In the genomic region with DNA sequence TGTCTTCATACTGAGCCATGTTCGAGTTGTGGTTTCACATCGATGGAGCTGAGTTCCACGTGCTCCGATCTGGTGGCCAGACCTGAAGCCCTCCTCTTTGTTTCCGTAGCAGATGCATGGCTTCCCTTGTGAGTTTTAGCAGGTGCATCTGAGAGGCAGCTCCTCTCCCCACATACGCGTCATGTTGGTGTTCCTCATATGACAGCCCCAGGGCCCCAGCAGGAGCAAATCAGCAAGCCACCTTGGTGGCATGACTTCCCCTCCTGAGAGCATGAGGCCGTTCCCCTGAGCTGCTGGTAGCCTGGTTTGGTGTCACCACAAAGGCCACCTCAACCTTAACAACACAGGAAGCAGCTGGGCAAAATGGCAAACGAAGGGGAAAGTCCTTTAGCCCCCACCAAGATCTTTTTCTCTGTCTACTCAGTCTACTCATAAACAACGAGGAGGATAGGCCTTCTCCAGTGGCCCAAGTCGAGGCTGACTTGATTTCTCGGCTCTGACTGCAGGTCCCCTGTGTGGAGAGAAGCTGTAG, we compare ENCODE assay signal across 8 cellular contexts. TPM values are rescaled to one million over a fixed set of nuclear protein-coding genes. Genes with fewer than 3 reads are reported as not detected.
DNase-seq lines count a peak whose midpoint lies in the region; ATAC-seq and TF ChIP-seq lines count a peak whose summit lies in the region.

No MANE protein-coding gene starts in this region.

- no peak overlapping the region for H3K27ac ChIP-seq in gastroesophageal sphincter

- no peaks in the 10 kb centered on the region for H3K27me3 Mint-ChIP-seq in activated naive CD8-positive, alpha-beta T cell treated with anti-CD3 and anti-CD28 coated beads, Interleukin-2, amount 10 ng/mL, durations not matched to agents 7 days and 5 days

- H3K4me3 ChIP-seq in gastroesophageal sphincter = no peak overlapping the region

- peak overlapping the region; percentile 93 for H3K4me3 Mint-ChIP-seq in activated naive CD8-positive, alpha-beta T cell treated with anti-CD3 and anti-CD28 coated beads, Interleukin-2, amount 10 ng/mL, durations not matched to agents 7 days and 5 days

- no peak for TF ChIP-seq EP300 in gastroesophageal sphincter (IDR thresholded peaks at IDR 0.05)

- ATAC-seq in GM18907 (IDR thresholded peaks at IDR 0.05; ENCODE audit: unreplicated experiment) = peak; percentile 92
- peak; percentile 85 for ATAC-seq in HG02973 (IDR thresholded peaks at IDR 0.05; ENCODE audit: unreplicated experiment)
- peak; percentile 87 for ATAC-seq in activated naive CD8-positive, alpha-beta T cell treated with anti-CD3 and anti-CD28 coated beads, Interleukin-2, amount 10 ng/mL, durations not matched to agents 7 days and 5 days (ENCODE audit: low read depth)
- ATAC-seq in gastroesophageal sphincter = no peak

- no peaks in the 10 kb centered on the region for H3K36me3 ChIP-seq in gastroesophageal sphincter

- H3K27ac Mint-ChIP-seq in activated naive CD8-positive, alpha-beta T cell treated with anti-CD3 and anti-CD28 coated beads, Interleukin-2, amount 10 ng/mL, durations not matched to agents 7 days and 5 days = peak overlapping the region; percentile 99

- TF ChIP-seq CTCF in gastroesophageal sphincter (IDR thresholded peaks at IDR 0.05) = no peak

- 90 to 98% methylated on average over 5 of the region's 12 CpGs for whole genome bisulfite sequencing in gastroesophageal sphincter (ENCODE audit: low coverage in 1 of 2), 2 donors

- TF ChIP-seq POLR2A in gastroesophageal sphincter (IDR thresholded peaks at IDR 0.05) = no peak

- H3K27me3 ChIP-seq in gastroesophageal sphincter = no peaks in the 10 kb centered on the region

- no peaks in the 10 kb centered on the region for H3K9me3 Mint-ChIP-seq in activated naive CD8-positive, alpha-beta T cell treated with anti-CD3 and anti-CD28 coated beads, Interleukin-2, amount 10 ng/mL, durations not matched to agents 7 days and 5 days

- POLR2A ChIA-PET in activated naive CD8-positive, alpha-beta T cell treated with anti-CD3 and anti-CD28 coated beads, Interleukin-2, amount 10 ng/mL, durations not matched to agents 7 days and 5 days (lab: Charles Lee) = interaction anchor here (0.7 to 3.8 kb wide), 24 partner anchors 9 to 176 kb away, joined by 3 to 51 read pairs (median 12); a partner anchor contains a TSS

- peaks cover 0 to 7% (median 0%) of the 10 kb centered on the region in 3 donors for H3K4me1 ChIP-seq in gastroesophageal sphincter

- peak; percentile 84 for DNase-seq in T follicular helper cell (ENCODE audit: low read depth)
- peak; percentile 82 for DNase-seq in activated naive CD8-positive, alpha-beta T cell treated with anti-CD3 and anti-CD28 coated beads, Interleukin-2, amount 10 ng/mL, durations not matched to agents 7 days and 5 days
- peak; percentile 59 to 83 (median 62) for DNase-seq in stimulated activated CD4-positive, alpha-beta T cell treated with anti-CD3 and anti-CD28 coated beads, TNF-alpha, amount 100 ng/mL, for 24 hours (ENCODE audit: low read depth in 3 of 3)
- no peak for DNase-seq in mesenteric fat pad (ENCODE audit: low spot score)
- no peak for DNase-seq in NCI-H226

- no peaks in the 10 kb centered on the region for H3K9me3 ChIP-seq in gastroesophageal sphincter

- H3K36me3 Mint-ChIP-seq in activated naive CD8-positive, alpha-beta T cell treated with anti-CD3 and anti-CD28 coated beads, Interleukin-2, amount 10 ng/mL, durations not matched to agents 7 days and 5 days = peaks cover 57% of the 10 kb centered on the region

- peaks cover 76% of the 10 kb centered on the region for H3K4me1 Mint-ChIP-seq in activated naive CD8-positive, alpha-beta T cell treated with anti-CD3 and anti-CD28 coated beads, Interleukin-2, amount 10 ng/mL, durations not matched to agents 7 days and 5 days

RNA-seq across cellular contexts. Expression of a gene that starts 5.9 kb away (rescaled TPM):
- 100 to 1,000 TPM; 458 to 480 TPM for total RNA-seq in activated naive CD8-positive, alpha-beta T cell treated with anti-CD3 and anti-CD28 coated beads, Interleukin-2, amount 10 ng/mL, durations not matched to agents 7 days and 5 days
- total RNA-seq in mesenteric fat pad = 7.3 TPM
- 10 to 100 TPM; 13.7 to 50.6 (median 23.1) TPM for total RNA-seq in gastroesophageal sphincter

Comparison
In these comparisons a context has a peak if more than half of its experiments do, and no peak if none do; other contexts are left out.
1. DNase-seq: peak in T follicular helper cell (single experiment), activated naive CD8-positive, alpha-beta T cell treated with anti-CD3 and anti-CD28 coated beads, Interleukin-2, amount 10 ng/mL, durations not matched to agents 7 days and 5 days (single experiment) and stimulated activated CD4-positive, alpha-beta T cell treated with anti-CD3 and anti-CD28 coated beads, TNF-alpha, amount 100 ng/mL, for 24 hours (3 of 3); none in mesenteric fat pad (single experiment) and NCI-H226 (single experiment).
2. RNA of a gene that starts 5.9 kb away (total RNA-seq): 458 to 480 TPM in activated naive CD8-positive, alpha-beta T cell treated with anti-CD3 and anti-CD28 coated beads, Interleukin-2, amount 10 ng/mL, durations not matched to agents 7 days and 5 days; 13.7 to 50.6 TPM in gastroesophageal sphincter and 7.3 TPM in mesenteric fat pad (single experiment); every median in the first group is over 4 times any median in the second.